In genomic region chr2:209787416-209787815, GRCh38 we compare ENCODE assay signal across 6 cellular contexts. TPM values are rescaled to one million over a fixed set of nuclear protein-coding genes. Genes with fewer than 3 reads are reported as not detected.
"Had no signal": no experiment of that assay in that cellular context is flagged by ENCODE, and none has a peak within 500 bp of the region (broad histone marks: within the 10 kb centered on the region; RNA-seq: fewer than 3 reads in every experiment).

No MANE protein-coding gene starts in this region.

- DNase-seq: GM23248, GOT3, H9, HCEC 1CT, IMR-90 had no signal

RNA-seq across cellular contexts. Expression of gene UNC80, which starts 15.8 kb away (rescaled TPM):
- total RNA-seq: GM23248, HT-29, IMR-90 had no signal
- polyA plus RNA-seq: GM23248, IMR-90 had no signal
